ENCODE assay signal across 42 cellular contexts in the genomic region with DNA sequence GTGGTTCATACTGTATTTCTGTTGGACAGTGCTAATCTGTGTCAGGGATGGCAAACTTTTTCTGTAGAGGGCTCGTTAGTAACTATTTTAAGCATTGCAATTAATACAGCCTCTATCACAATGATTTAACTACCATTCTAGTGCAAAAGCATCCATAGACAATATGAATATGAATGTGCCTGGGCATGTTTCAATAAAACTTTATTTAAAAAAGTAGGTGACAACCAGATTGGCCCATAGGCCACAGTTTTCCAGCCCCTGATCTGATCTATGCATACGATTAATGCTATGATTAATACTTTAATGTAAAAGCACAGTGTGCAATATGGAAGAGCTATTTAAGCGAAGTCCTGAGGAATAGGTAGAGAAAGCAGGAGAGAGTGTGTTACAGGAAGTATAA. TPM values are rescaled to one million over a fixed set of nuclear protein-coding genes. Genes with fewer than 3 reads are reported as not detected.
"Had no signal": no experiment of that assay in that cellular context is flagged by ENCODE, and none has a peak within 500 bp of the region (broad histone marks: within the 10 kb centered on the region; RNA-seq: fewer than 3 reads in every experiment).

No MANE protein-coding gene starts in this region.

- DNase-seq: activated effector memory CD4-positive, alpha-beta T cell treated with anti-CD3 and anti-CD28 coated beads, Interleukin-2, amount 50 U/mL, for 16 hours; activated effector memory CD4-positive, alpha-beta T cell treated with Interleukin-2 at 50 U/mL for 16 hours; activated gamma-delta T cell; activated gamma-delta T cell treated with Interleukin-2 at 50 U/mL for 16 hours; activated naive CD4-positive, alpha-beta T cell; activated naive CD4-positive, alpha-beta T cell treated with anti-CD3 and anti-CD28 coated beads for 36 hours; activated naive CD4-positive, alpha-beta T cell treated with anti-CD3 and anti-CD28 coated beads, Interleukin-2, amount 10 ng/mL, durations not matched to agents 7 days and 5 days; activated naive CD4-positive, alpha-beta T cell treated with anti-CD3 and anti-CD28 coated beads, Interleukin-2, amount 50 U/mL, for 16 hours; activated naive CD4-positive, alpha-beta T cell treated with Interleukin-2 at 50 U/mL for 16 hours; activated naive CD8-positive, alpha-beta T cell treated with anti-CD3 and anti-CD28 coated beads for 36 hours; activated naive CD8-positive, alpha-beta T cell treated with anti-CD3 and anti-CD28 coated beads, Interleukin-2, amount 10 ng/mL, durations not matched to agents 7 days and 5 days; activated naive CD8-positive, alpha-beta T cell treated with anti-CD3 and anti-CD28 coated beads, Interleukin-2, amount 50 U/mL, for 24 hours; activated T-cell treated with anti-CD3 and anti-CD28 coated beads, Interleukin-2, amount 50 U/mL, for 1 hour; activated T-cell treated with anti-CD3 and anti-CD28 coated beads, Interleukin-2, amount 50 U/mL, for 24 hours; activated T-cell treated with anti-CD3 and anti-CD28 coated beads, Interleukin-2, amount 50 U/mL, for 4 hours; activated T-cell treated with anti-CD3 and anti-CD28 coated beads, Interleukin-2, amount 50 U/mL, for 48 hours; activated T-cell treated with anti-CD3 and anti-CD28 coated beads, Interleukin-2, amount 50 U/mL, for 72 hours; adrenal gland; amniotic stem cell; amygdala; anterior cingulate cortex; aorta; body of pancreas; brain microvascular endothelial cell; caudate nucleus; central memory CD4-positive, alpha-beta T cell; cerebellar nuclear complex had no signal

- H3K9me3 ChIP-seq: adrenal gland had no signal

- H3K4me1 ChIP-seq: adrenal gland, ascending aorta, body of pancreas, breast epithelium had no signal

- ATAC-seq: activated naive CD4-positive, alpha-beta T cell treated with anti-CD3 and anti-CD28 coated beads, Interleukin-2, amount 50 U/mL, for 72 hours; activated naive CD8-positive, alpha-beta T cell treated with anti-CD3 and anti-CD28 coated beads, Interleukin-2, amount 50 U/mL, for 24 hours; activated T-cell treated with anti-CD3 and anti-CD28 coated beads, Interleukin-2, amount 50 U/mL, for 4 hours; activated T-cell treated with anti-CD3 and anti-CD28 coated beads, Interleukin-2, amount 50 U/mL, for 72 hours; activated T-helper 17 cell treated with anti-CD3 and anti-CD28 coated beads, Interleukin-2, amount 50 U/mL, for 72 hours; body of pancreas had no signal

- H3K4me1 Mint-ChIP-seq: activated naive CD4-positive, alpha-beta T cell treated with anti-CD3 and anti-CD28 coated beads, Interleukin-2, amount 10 ng/mL, durations not matched to agents 7 days and 5 days; activated naive CD4-positive, alpha-beta T cell treated with anti-CD3 and anti-CD28 coated beads, Interleukin-2, amount 50 U/mL, for 24 hours; activated naive CD8-positive, alpha-beta T cell treated with anti-CD3 and anti-CD28 coated beads for 36 hours; activated naive CD8-positive, alpha-beta T cell treated with anti-CD3 and anti-CD28 coated beads, Interleukin-2, amount 50 U/mL, for 24 hours; activated T-helper 17 cell treated with anti-CD3 and anti-CD28 coated beads, Interleukin-2, amount 50 U/mL, for 72 hours; brain; central memory CD8-positive, alpha-beta T cell had no signal

- H3K27me3 Mint-ChIP-seq: activated naive CD4-positive, alpha-beta T cell treated with anti-CD3 and anti-CD28 coated beads, Interleukin-2, amount 10 ng/mL, durations not matched to agents 7 days and 5 days; activated naive CD4-positive, alpha-beta T cell treated with anti-CD3 and anti-CD28 coated beads, Interleukin-2, amount 50 U/mL, for 24 hours; activated naive CD8-positive, alpha-beta T cell; activated naive CD8-positive, alpha-beta T cell treated with anti-CD3 and anti-CD28 coated beads for 36 hours; activated naive CD8-positive, alpha-beta T cell treated with anti-CD3 and anti-CD28 coated beads, Interleukin-2, amount 50 U/mL, for 24 hours; activated T-cell treated with anti-CD3 and anti-CD28 coated beads, Interleukin-2, amount 50 U/mL, for 24 hours; activated T-helper 17 cell treated with anti-CD3 and anti-CD28 coated beads, Interleukin-2, amount 50 U/mL, for 72 hours; central memory CD8-positive, alpha-beta T cell had no signal

- H3K4me3 ChIP-seq: adrenal gland, ascending aorta, body of pancreas, breast epithelium, cardiac muscle cell had no signal

- H3K27ac ChIP-seq: adrenal gland, ascending aorta, body of pancreas, brain microvascular endothelial cell, breast epithelium, cardiac muscle cell had no signal

- H3K4me3 Mint-ChIP-seq: activated naive CD4-positive, alpha-beta T cell treated with anti-CD3 and anti-CD28 coated beads for 36 hours; activated naive CD4-positive, alpha-beta T cell treated with anti-CD3 and anti-CD28 coated beads, Interleukin-2, amount 10 ng/mL, durations not matched to agents 7 days and 5 days; activated naive CD4-positive, alpha-beta T cell treated with anti-CD3 and anti-CD28 coated beads, Interleukin-2, amount 50 U/mL, for 24 hours; activated naive CD8-positive, alpha-beta T cell; activated naive CD8-positive, alpha-beta T cell treated with anti-CD3 and anti-CD28 coated beads for 36 hours; activated naive CD8-positive, alpha-beta T cell treated with anti-CD3 and anti-CD28 coated beads, Interleukin-2, amount 10 ng/mL, durations not matched to agents 7 days and 5 days; activated naive CD8-positive, alpha-beta T cell treated with anti-CD3 and anti-CD28 coated beads, Interleukin-2, amount 50 U/mL, for 24 hours; activated T-cell treated with anti-CD3 and anti-CD28 coated beads, Interleukin-2, amount 50 U/mL, for 24 hours; activated T-cell treated with anti-CD3 and anti-CD28 coated beads, Interleukin-2, amount 50 U/mL, for 4 hours; activated T-cell treated with anti-CD3 and anti-CD28 coated beads, Interleukin-2, amount 50 U/mL, for 72 hours; activated T-helper 1 cell treated with anti-CD3 and anti-CD28 coated beads, Interleukin-12 subunit alpha, Interleukin-12 subunit beta, Interleukin-2, Interleukin-4 antibody, amounts not matched to agents 30 ng/mL and 10 ng/mL and 1 ng/mL, durations not matched to agents 14 hours and 24 hours and 36 hours; activated T-helper 17 cell treated with anti-CD3 and anti-CD28 coated beads, Interleukin-2, amount 50 U/mL, for 72 hours; brain; central memory CD8-positive, alpha-beta T cell had no signal

- H3K36me3 ChIP-seq: adrenal gland, ascending aorta, brain microvascular endothelial cell, breast epithelium, cardiac muscle cell had no signal

- FAIRE-seq: astrocyte, bronchial epithelial cell had no signal

- H3K36me3 Mint-ChIP-seq: brain had no signal

- H3K27me3 ChIP-seq: adrenal gland, ascending aorta, body of pancreas, brain microvascular endothelial cell, breast epithelium, cardiac muscle cell had no signal

- H3K27ac Mint-ChIP-seq: activated naive CD4-positive, alpha-beta T cell treated with anti-CD3 and anti-CD28 coated beads for 36 hours; activated naive CD4-positive, alpha-beta T cell treated with anti-CD3 and anti-CD28 coated beads, Interleukin-2, amount 10 ng/mL, durations not matched to agents 7 days and 5 days; activated naive CD4-positive, alpha-beta T cell treated with anti-CD3 and anti-CD28 coated beads, Interleukin-2, amount 50 U/mL, for 24 hours; activated naive CD8-positive, alpha-beta T cell; activated naive CD8-positive, alpha-beta T cell treated with anti-CD3 and anti-CD28 coated beads for 36 hours; activated naive CD8-positive, alpha-beta T cell treated with anti-CD3 and anti-CD28 coated beads, Interleukin-2, amount 10 ng/mL, durations not matched to agents 7 days and 5 days; activated naive CD8-positive, alpha-beta T cell treated with anti-CD3 and anti-CD28 coated beads, Interleukin-2, amount 50 U/mL, for 24 hours; activated T-cell treated with anti-CD3 and anti-CD28 coated beads, Interleukin-2, amount 50 U/mL, for 24 hours; activated T-cell treated with anti-CD3 and anti-CD28 coated beads, Interleukin-2, amount 50 U/mL, for 72 hours; activated T-helper 1 cell treated with anti-CD3 and anti-CD28 coated beads, Interleukin-12 subunit alpha, Interleukin-12 subunit beta, Interleukin-2, Interleukin-4 antibody, amounts not matched to agents 30 ng/mL and 10 ng/mL and 1 ng/mL, durations not matched to agents 14 hours and 24 hours and 36 hours; activated T-helper 17 cell treated with anti-CD3 and anti-CD28 coated beads, Interleukin-2, amount 50 U/mL, for 72 hours; activated T-helper 2 cell treated with anti-CD3 and anti-CD28 coated beads, Interferon-gamma antibody, Interleukin-2, Interleukin-4, amounts not matched to agents 10 μg/mL and 5 μg/mL and 100 μg/mL, durations not matched to agents 14 hours and 24 hours and 36 hours; brain had no signal

RNA-seq across cellular contexts. Expression of a gene that starts 29.6 kb away (rescaled TPM):
- total RNA-seq: ascending aorta, astrocyte, bronchial epithelial cell, cardiac muscle cell, cerebellum, chondrocyte had no signal
- polyA plus RNA-seq: cardiac muscle cell had no signal
